ENCODE assay signal across 8 cellular contexts in genomic region chr16:71288570-71288889, GRCh38. TPM values are rescaled to one million over a fixed set of nuclear protein-coding genes. Genes with fewer than 3 reads are reported as not detected.
DNase-seq lines count a peak whose midpoint lies in the region; ATAC-seq and TF ChIP-seq lines count a peak whose summit lies in the region.

No MANE protein-coding gene starts in this region.

- no peak for TF ChIP-seq POLR2A in thyroid gland (IDR thresholded peaks at IDR 0.05)

- DNase-seq in activated CD4-positive, alpha-beta T cell treated with anti-CD3 and anti-CD28 coated beads, Interleukin-2, amount 10 ng/mL, durations not matched to agents 7 days and 5 days = no peak
- DNase-seq in activated CD4-positive, alpha-beta T cell treated with anti-CD3 and anti-CD28 coated beads for 4 hours = no peak
- no peak for DNase-seq in activated naive CD4-positive, alpha-beta T cell treated with anti-CD3 and anti-CD28 coated beads, Interleukin-2, amount 50 U/mL, for 72 hours (ENCODE audit: low spot score in 2 of 2)
- no peak for DNase-seq in kidney epithelial cell (ENCODE audit: low read depth)
- no peak for DNase-seq in thyroid gland
- no peak for DNase-seq in mucosa of gallbladder (ENCODE audit: low spot score)
- no peak for DNase-seq in dedifferentiated amniotic fluid mesenchymal stem cell (ENCODE audit: extremely low spot score)

- TF ChIP-seq CTCF in kidney epithelial cell (IDR thresholded peaks at IDR 0.05; ENCODE audit: insufficient read depth, low read length, poor library complexity, severe bottlenecking) = no peak
- TF ChIP-seq CTCF in thyroid gland (IDR thresholded peaks at IDR 0.05) = no peak

- 1 to 5% methylated on average over 3 of the region's 3 CpGs for whole genome bisulfite sequencing in thyroid gland, 2 donors

- peaks cover 24% of the 10 kb centered on the region for H3K4me1 Mint-ChIP-seq in activated CD4-positive, alpha-beta T cell treated with anti-CD3 and anti-CD28 coated beads, Interleukin-2, amount 10 ng/mL, durations not matched to agents 7 days and 5 days

- no peaks in the 10 kb centered on the region for H3K27me3 ChIP-seq in kidney epithelial cell (ENCODE audit: control insufficient read depth, insufficient read depth, low read length)
- no peaks in the 10 kb centered on the region for H3K27me3 ChIP-seq in thyroid gland

- peaks cover 38% of the 10 kb centered on the region for H3K36me3 Mint-ChIP-seq in activated CD4-positive, alpha-beta T cell treated with anti-CD3 and anti-CD28 coated beads, Interleukin-2, amount 10 ng/mL, durations not matched to agents 7 days and 5 days (ENCODE audit: low read depth)
- H3K36me3 Mint-ChIP-seq in activated naive CD4-positive, alpha-beta T cell treated with anti-CD3 and anti-CD28 coated beads, Interleukin-2, amount 50 U/mL, for 72 hours = peaks cover 46 to 52% of the 10 kb centered on the region in 2 donors

- CTCF ChIA-PET in activated CD4-positive, alpha-beta T cell treated with anti-CD3 and anti-CD28 coated beads, Interleukin-2, amount 10 ng/mL, durations not matched to agents 7 days and 5 days (lab: Charles Lee) = interaction anchor here (0.6 to 1.7 kb wide), 2 partner anchors 23 to 1132 kb away, joined by 3 to 5 read pairs; no protein-coding TSS in a partner anchor

- peaks cover 13 to 15% of the 10 kb centered on the region in 2 donors for H3K4me1 ChIP-seq in thyroid gland

- peaks cover 7% of the 10 kb centered on the region for H3K27me3 Mint-ChIP-seq in activated CD4-positive, alpha-beta T cell treated with anti-CD3 and anti-CD28 coated beads, Interleukin-2, amount 10 ng/mL, durations not matched to agents 7 days and 5 days

- H3K4me3 ChIP-seq in kidney epithelial cell (ENCODE audit: low read depth, low read length) (peak overlapping the region; percentile 71), thyroid gland (replicated peaks in 1 of 3) (peak overlapping the region in 1 of 3 donors; percentile 46)

- H3K36me3 ChIP-seq in kidney epithelial cell (ENCODE audit: control insufficient read depth, insufficient read depth, low read length) (no peaks in the 10 kb centered on the region), thyroid gland (peaks cover 18% of the 10 kb centered on the region in 2 donors)

- intact Hi-C loops in thyroid gland (cut with DNase I) = no loop called here

- POLR2A ChIA-PET in activated CD4-positive, alpha-beta T cell treated with anti-CD3 and anti-CD28 coated beads, Interleukin-2, amount 10 ng/mL, durations not matched to agents 7 days and 5 days (lab: Charles Lee) = no interaction called here

- peak overlapping the region; percentile 88 for H3K27ac Mint-ChIP-seq in activated CD4-positive, alpha-beta T cell treated with anti-CD3 and anti-CD28 coated beads, Interleukin-2, amount 10 ng/mL, durations not matched to agents 7 days and 5 days
- H3K27ac Mint-ChIP-seq in activated naive CD4-positive, alpha-beta T cell treated with anti-CD3 and anti-CD28 coated beads, Interleukin-2, amount 50 U/mL, for 72 hours = peak overlapping the region; percentile 90 to 95

- peaks cover 4% of the 10 kb centered on the region for H3K9me3 Mint-ChIP-seq in activated CD4-positive, alpha-beta T cell treated with anti-CD3 and anti-CD28 coated beads, Interleukin-2, amount 10 ng/mL, durations not matched to agents 7 days and 5 days
- peaks cover 10 to 16% of the 10 kb centered on the region in 2 donors for H3K9me3 Mint-ChIP-seq in activated naive CD4-positive, alpha-beta T cell treated with anti-CD3 and anti-CD28 coated beads, Interleukin-2, amount 50 U/mL, for 72 hours

- H3K27ac ChIP-seq in thyroid gland = peak overlapping the region in 2 of 3 donors; percentile 87

- no peak for ATAC-seq in activated naive CD4-positive, alpha-beta T cell treated with anti-CD3 and anti-CD28 coated beads, Interleukin-2, amount 50 U/mL, for 72 hours
- no peak for ATAC-seq in HG02623 (IDR thresholded peaks at IDR 0.05; ENCODE audit: unreplicated experiment)

- H3K4me3 Mint-ChIP-seq in activated CD4-positive, alpha-beta T cell treated with anti-CD3 and anti-CD28 coated beads, Interleukin-2, amount 10 ng/mL, durations not matched to agents 7 days and 5 days = peak overlapping the region; percentile 79

- H3K9me3 ChIP-seq in thyroid gland = no peaks in the 10 kb centered on the region

RNA-seq across cellular contexts. Expression of gene CMTR2, which starts 0.7 kb away (rescaled TPM):
- total RNA-seq in activated CD4-positive, alpha-beta T cell treated with anti-CD3 and anti-CD28 coated beads, Interleukin-2, amount 10 ng/mL, durations not matched to agents 7 days and 5 days = 10 to 100 TPM; 24.2 to 25.7 TPM
- 10 to 100 TPM; 16.3 to 17.5 TPM for total RNA-seq in activated naive CD4-positive, alpha-beta T cell treated with anti-CD3 and anti-CD28 coated beads, Interleukin-2, amount 50 U/mL, for 72 hours
- total RNA-seq in kidney epithelial cell (30.9 and 36.9 TPM in 2 replicates), thyroid gland (10 to 100 TPM; 33.9 to 52.8 (median 35.7) TPM), mucosa of gallbladder (26.0 TPM)

RNA-seq across cellular contexts. Expression of gene HYDIN, which starts 58.0 kb away (rescaled TPM):
- total RNA-seq in activated CD4-positive, alpha-beta T cell treated with anti-CD3 and anti-CD28 coated beads, Interleukin-2, amount 10 ng/mL, durations not matched to agents 7 days and 5 days = not detected
- under 1 TPM; 0.16 to 0.31 TPM for total RNA-seq in activated naive CD4-positive, alpha-beta T cell treated with anti-CD3 and anti-CD28 coated beads, Interleukin-2, amount 50 U/mL, for 72 hours
- total RNA-seq in kidney epithelial cell (4.0 and 7.3 TPM in 2 replicates), thyroid gland (10 to 100 TPM; 10.1 to 26.3 (median 21.3) TPM), mucosa of gallbladder (6.2 TPM)
